Comparison of ENCODE assay signal across 10 cellular contexts in genomic region chr11:96213500-96213899, GRCh38.
DNase-seq lines count a peak whose midpoint lies in the region; ATAC-seq, FAIRE-seq and TF ChIP-seq lines count a peak whose summit lies in the region.
"Had no signal": no experiment of that assay in that cellular context is flagged by ENCODE, and none has a peak within 500 bp of the region (broad histone marks: within the 10 kb centered on the region; RNA-seq: fewer than 3 reads in every experiment).

No MANE protein-coding gene starts in this region.

- H3K36me3 ChIP-seq in ACC112 (ENCODE audit: insufficient read depth, low read length), result no peaks in the 10 kb centered on the region; the same call in 1 of the 2 replicates
- no peaks in the 10 kb centered on the region for H3K36me3 ChIP-seq in naive thymus-derived CD4-positive, alpha-beta T cell (ENCODE audit: control insufficient read depth in 2 of 3, insufficient read depth in 3 of 3, low read length in 3 of 3)
- H3K36me3 ChIP-seq: SJCRH30 had no signal

- no peak overlapping the region for H2AFZ ChIP-seq in ACC112 (ENCODE audit: low read length, unreplicated experiment)

- POLR2A ChIA-PET in naive thymus-derived CD4-positive, alpha-beta T cell (lab: Charles Lee), result interaction anchor here (0.8 to 5.1 kb wide), 8 partner anchors 9 to 126 kb away, joined by 3 to 51 read pairs (median 12); no protein-coding TSS in a partner anchor

- H3K27me3 ChIP-seq in ACC112 (ENCODE audit: insufficient read depth, low read length), result no peaks in the 10 kb centered on the region
- H3K27me3 ChIP-seq in naive thymus-derived CD4-positive, alpha-beta T cell (ENCODE audit: control insufficient read depth in 2 of 2, insufficient read depth in 2 of 2, low read length in 2 of 2), result no peaks in the 10 kb centered on the region
- H3K27me3 ChIP-seq: SJCRH30 had no signal

- peaks cover 49 to 97% (median 88%) of the 10 kb centered on the region in 7 donors for H3K4me1 Mint-ChIP-seq in naive thymus-derived CD4-positive, alpha-beta T cell

- FAIRE-seq in D721Med (lab: Jason Lieb, UNC), result no peak

- intact Hi-C loops in naive thymus-derived CD4-positive, alpha-beta T cell (cut with micrococcal nuclease), result no loop called here

- H3K4me3 ChIP-seq in ACC112 (ENCODE audit: low read depth, low read length) (peak overlapping the region; percentile 38; the same call in 1 of the 2 replicates), cardiac fibroblast (replicated peaks in 1 of 2; ENCODE audit: low read depth in 2 of 2, low read length in 2 of 2) (no peak overlapping the region)
- no peak overlapping the region for H3K4me3 ChIP-seq in naive thymus-derived CD4-positive, alpha-beta T cell (ENCODE audit: low read length)
- H3K4me3 ChIP-seq: SJCRH30 had no signal

- H3K79me2 ChIP-seq in ACC112 (ENCODE audit: control insufficient read depth, insufficient read depth, low read length, unreplicated experiment), result peaks cover 71% of the 10 kb centered on the region

- H3K4me1 ChIP-seq in ACC112 (ENCODE audit: control insufficient read depth, insufficient read depth, low read length, unreplicated experiment), result peaks cover 69% of the 10 kb centered on the region
- H3K4me1 ChIP-seq in naive thymus-derived CD4-positive, alpha-beta T cell (ENCODE audit: control insufficient read depth in 2 of 2, insufficient read depth in 2 of 2, low read length in 2 of 2), result peaks cover 73 to 94% of the 10 kb centered on the region in 2 donors

- TF ChIP-seq CTCF in cardiac fibroblast (IDR thresholded peaks at IDR 0.05; ENCODE audit: low read depth, low read length) (no peak), D721Med (IDR thresholded peaks at IDR 0.05; ENCODE audit: insufficient read depth, missing control alignments) (no peak)

- peaks cover 0 to 3% (median 0%) of the 10 kb centered on the region in 11 donors for H3K9me3 Mint-ChIP-seq in naive thymus-derived CD4-positive, alpha-beta T cell

- H3K4me3 Mint-ChIP-seq in naive thymus-derived CD4-positive, alpha-beta T cell, result peak overlapping the region in 4 of 10 donors; percentile 11 to 78 (median 64)

- H3K36me3 Mint-ChIP-seq in naive thymus-derived CD4-positive, alpha-beta T cell, result peaks cover 0 to 18% (median 5%) of the 10 kb centered on the region in 5 donors

- H3K27ac Mint-ChIP-seq in naive thymus-derived CD4-positive, alpha-beta T cell, result peak overlapping the region in 8 of 9 donors; percentile 75 to 99 (median 95)

- H3K9me3 ChIP-seq in naive thymus-derived CD4-positive, alpha-beta T cell (ENCODE audit: control insufficient read depth in 2 of 3, low read length in 3 of 3), result no peaks in the 10 kb centered on the region
- H3K9me3 ChIP-seq: SJCRH30 had no signal

- CTCF ChIA-PET in naive thymus-derived CD4-positive, alpha-beta T cell (lab: Charles Lee), result interaction anchor here (0.6 to 3.6 kb wide), 3 partner anchors 29 to 158 kb away, joined by 3 to 25 read pairs (median 4); partner anchors contain the start of gene MAML2

- no peaks in the 10 kb centered on the region for H3K27me3 Mint-ChIP-seq in naive thymus-derived CD4-positive, alpha-beta T cell

- DNase-seq in HS-27A (ENCODE audit: low read depth), result peak; percentile 71
- peak; percentile 81 to 87 for DNase-seq in cardiac fibroblast (ENCODE audit: low read depth in 2 of 2)
- DNase-seq in naive thymus-derived CD4-positive, alpha-beta T cell, result no peak
- no peak for DNase-seq in Ammon's horn (ENCODE audit: low spot score)
- no peak for DNase-seq in D721Med (ENCODE audit: insufficient read length, low spot score)
- no peak for DNase-seq in stimulated activated CD4-positive, alpha-beta T cell treated with anti-CD3 and anti-CD28 coated beads, Interleukin-4, amount 100 ng/mL, for 4 hours
- DNase-seq in NCI-H2107 (lab: John Stamatoyannopoulos, UW), result no peak
- DNase-seq: activated naive CD4-positive, alpha-beta T cell had no signal

- peak overlapping the region; percentile 96 for H3K27ac ChIP-seq in ACC112 (ENCODE audit: low read depth, low read length)
- no peak overlapping the region for H3K27ac ChIP-seq in naive thymus-derived CD4-positive, alpha-beta T cell (ENCODE audit: low read depth, low read length)
- H3K27ac ChIP-seq: SJCRH30 had no signal

- ATAC-seq in naive thymus-derived CD4-positive, alpha-beta T cell, result no peak

Comparison
In these comparisons a context has a peak if more than half of its experiments do, and no peak if none do; other contexts are left out.
1. DNase-seq: peak in HS-27A (single experiment) and cardiac fibroblast (2 of 2); none in naive thymus-derived CD4-positive, alpha-beta T cell (0 of 9), Ammon's horn (single experiment), D721Med (single experiment), stimulated activated CD4-positive, alpha-beta T cell treated with anti-CD3 and anti-CD28 coated beads, Interleukin-4, amount 100 ng/mL, for 4 hours (0 of 2) and NCI-H2107 (single experiment).